8 cellular contexts compared by ENCODE assay signal in genomic region chrX:1239681-1240142, GRCh38. TPM values are rescaled to one million over a fixed set of nuclear protein-coding genes. Genes with fewer than 3 reads are reported as not detected.
DNase-seq lines count a peak whose midpoint lies in the region; ATAC-seq and TF ChIP-seq lines count a peak whose summit lies in the region.

No MANE protein-coding gene starts in this region.

- no peaks in the 10 kb centered on the region for H3K27me3 ChIP-seq in tibial nerve

- peaks cover 0 to 5% (median 0%) of the 10 kb centered on the region in 4 donors for H3K4me1 ChIP-seq in tibial nerve

- 78 to 86% methylated on average over 23 of the region's 23 CpGs for WGBS in tibial nerve, 2 donors

- DNase-seq in activated T-cell treated with anti-CD3 and anti-CD28 coated beads for 48 hours (ENCODE audit: low read depth): peak; percentile 19
- no peak for DNase-seq in activated T-cell treated with anti-CD3 and anti-CD28 coated beads for 4 hours
- DNase-seq in NB4 (ENCODE audit: low read depth): peak; percentile 85
- DNase-seq in left cardiac atrium: peak; percentile 49
- peak; percentile 43 to 49 for DNase-seq in tibial nerve (ENCODE audit: low spot score in 2 of 2)
- no peak for DNase-seq in SW480 (ENCODE audit: low spot score)
- DNase-seq in NCI-H2029 (lab: John Stamatoyannopoulos, UW): no peak

- TF ChIP-seq EP300 in tibial nerve (IDR thresholded peaks at IDR 0.05): peak in 1 of 2 donors; percentile 50

- TF ChIP-seq POLR2A in NB4 (IDR thresholded peaks at IDR 0.05; ENCODE audit: extremely low read depth, insufficient read length): no peak
- TF ChIP-seq POLR2A in tibial nerve (IDR thresholded peaks at IDR 0.05): no peak

- H3K36me3 ChIP-seq in tibial nerve: no peaks in the 10 kb centered on the region

- no peak overlapping the region for H3K4me3 ChIP-seq in NB4 (ENCODE audit: low read depth, low read length)
- no peak overlapping the region for H3K4me3 ChIP-seq in tibial nerve

- intact Hi-C loops in left cardiac atrium (cut with DNase I): no loop called here

- no peak overlapping the region for H3K27ac ChIP-seq in tibial nerve

- ATAC-seq in left cardiac atrium: peak; percentile 61 to 77
- ATAC-seq in GM21737 (IDR thresholded peaks at IDR 0.05; ENCODE audit: unreplicated experiment): no peak

- TF ChIP-seq CTCF in NB4 (IDR thresholded peaks at IDR 0.05; ENCODE audit: low read depth, low read length) (no peak), tibial nerve (IDR thresholded peaks at IDR 0.05) (no peak)

- peaks cover 0 to 3% (median 0%) of the 10 kb centered on the region in 4 donors for H3K9me3 ChIP-seq in tibial nerve

RNA-seq across cellular contexts. Expression of gene CRLF2, which starts 27.3 kb away (rescaled TPM):
- total RNA-seq in left cardiac atrium (under 1 TPM in 1 of 2 donors, not detected in 1; 0.12 TPM), tibial nerve (1 to 10 TPM in 1 of 4 donors, under 1 TPM in 2, not detected in 1; 0.44 to 3.1 (median 0.84) TPM)

RNA-seq across cellular contexts. Expression of gene CSF2RA, which starts 28.9 kb away (rescaled TPM):
- total RNA-seq in left cardiac atrium (10 to 100 TPM in 1 of 2 donors, 1 to 10 TPM in 1; 4.6 to 14.6 TPM), tibial nerve (10 to 100 TPM in 1 of 4 donors, 1 to 10 TPM in 3; 6.9 to 12.0 (median 9.2) TPM)

Comparison
In these comparisons a context has a peak if more than half of its experiments do, and no peak if none do; other contexts are left out.
1. DNase-seq: peak in activated T-cell treated with anti-CD3 and anti-CD28 coated beads for 48 hours (single experiment), NB4 (single experiment), left cardiac atrium (single experiment) and tibial nerve (2 of 2); none in activated T-cell treated with anti-CD3 and anti-CD28 coated beads for 4 hours (single experiment), SW480 (single experiment) and NCI-H2029 (single experiment).